19 cellular contexts compared by ENCODE assay signal in genomic region chr13:79528356-79528755, GRCh38.
"Had no signal": no experiment of that assay in that cellular context is flagged by ENCODE, and none has a peak within 500 bp of the region (broad histone marks: within the 10 kb centered on the region; RNA-seq: fewer than 3 reads in every experiment).

No MANE protein-coding gene starts in this region.

- H3K27ac ChIP-seq: brain microvascular endothelial cell, esophagus muscularis mucosa, thyroid gland had no signal

- FAIRE-seq: islet of Langerhans had no signal

- H3K4me3 ChIP-seq: esophagus muscularis mucosa, mucosa of descending colon, thyroid gland had no signal

- H3K36me3 ChIP-seq: thyroid gland had no signal

- DNase-seq: activated CD4-positive, alpha-beta T cell treated with anti-CD3 and anti-CD28 coated beads for 36 hours; activated CD8-positive, alpha-beta T cell treated with anti-CD3 and anti-CD28 coated beads for 36 hours; activated effector memory CD4-positive, alpha-beta T cell treated with Interleukin-2 at 50 U/mL for 16 hours; activated naive CD4-positive, alpha-beta T cell treated with anti-CD3 and anti-CD28 coated beads, Interleukin-2, amount 10 ng/mL, durations not matched to agents 7 days and 5 days; activated naive CD8-positive, alpha-beta T cell treated with anti-CD3 and anti-CD28 coated beads, Interleukin-2, amount 50 U/mL, for 24 hours; activated T-cell treated with anti-CD3 and anti-CD28 coated beads, Interleukin-2, amount 50 U/mL, for 24 hours; aorta; brain microvascular endothelial cell; effector CD4-positive, alpha-beta T cell; mucosa of descending colon; naive B cell; retina; stimulated activated CD4-positive, alpha-beta T cell treated with anti-CD3 and anti-CD28 coated beads, Interleukin-12 subunit alpha, Interleukin-12 subunit beta, amount 100 ng/mL, for 4 hours; stimulated activated CD4-positive, alpha-beta T cell treated with anti-CD3 and anti-CD28 coated beads, Interleukin-1b, Interleukin-23, amount 100 ng/mL, for 48 hours; stimulated activated naive CD4-positive, alpha-beta T cell treated with Interleukin-2 at 50 U/mL for 16 hours; T-helper 2 cell; thyroid gland had no signal

- ATAC-seq: activated CD4-positive, alpha-beta T cell treated with anti-CD3 and anti-CD28 coated beads for 36 hours; activated CD8-positive, alpha-beta T cell treated with anti-CD3 and anti-CD28 coated beads for 36 hours; activated naive CD8-positive, alpha-beta T cell treated with anti-CD3 and anti-CD28 coated beads, Interleukin-2, amount 50 U/mL, for 24 hours; mucosa of descending colon had no signal

- H3K9me3 ChIP-seq: esophagus muscularis mucosa, mucosa of descending colon, thyroid gland had no signal

- H3K27me3 ChIP-seq: brain microvascular endothelial cell, esophagus muscularis mucosa, thyroid gland had no signal

- H3K4me1 ChIP-seq: thyroid gland had no signal
